Comparison of ENCODE assay signal across 1 cellular context in genomic region chr1:88685239-88685604, GRCh38.
TF ChIP-seq lines count a peak whose summit lies in the region.

No MANE protein-coding gene starts in this region.

TF ChIP-seq in H1, 55 proteins besides CTCF, POLR2A, EP300 and RAD21:
- TF ChIP-seq TBP (IDR thresholded peaks at IDR 0.05; ENCODE audit: low read depth, low read length) (no peak), RNF2 (IDR thresholded peaks at IDR 0.05; ENCODE audit: borderline replicate concordance, low read depth, low read length, missing control alignments, poor library complexity, severe bottlenecking) (no peak), FOSL1 (IDR thresholded peaks at IDR 0.05; ENCODE audit: insufficient read depth, low read depth, low read length) (no peak), POLR2AphosphoS5 (IDR thresholded peaks at IDR 0.05; ENCODE audit: low read depth, low read length) (no peak), CHD7 (IDR thresholded peaks at IDR 0.05; ENCODE audit: insufficient replicate concordance, low read length) (peak; percentile 10), TAF1 (IDR thresholded peaks at IDR 0.05; ENCODE audit: low read depth, low read length) (no peak)
TF ChIP-seq in H1: peak in this region for 1.
